ENCODE assay signal across 32 cellular contexts in genomic region chr2:62186534-62186933, GRCh38. TPM values are rescaled to one million over a fixed set of nuclear protein-coding genes. Genes with fewer than 3 reads are reported as not detected.
DNase-seq lines count a peak whose midpoint lies in the region; ATAC-seq, FAIRE-seq and TF ChIP-seq lines count a peak whose summit lies in the region.
"Had no signal": no experiment of that assay in that cellular context is flagged by ENCODE, and none has a peak within 500 bp of the region (broad histone marks: within the 10 kb centered on the region; RNA-seq: fewer than 3 reads in every experiment).

No MANE protein-coding gene starts in this region.

- H3K27me3 ChIP-seq in heart right ventricle: no peaks in the 10 kb centered on the region
- H3K27me3 ChIP-seq in neural cell (ENCODE audit: insufficient read depth, low read depth, low read length): no peaks in the 10 kb centered on the region
- H3K27me3 ChIP-seq: thyroid gland, vagina had no signal

- peak overlapping the region; percentile 44 for H3K4me2 ChIP-seq in neural cell (ENCODE audit: low read length)
- H3K4me2 ChIP-seq: A549, smooth muscle cell had no signal

- H3K79me2 ChIP-seq in neural cell (replicated peaks; ENCODE audit: insufficient read depth, low read length): no peaks in the 10 kb centered on the region

- H3K4me1 ChIP-seq in heart right ventricle: peaks cover 3 to 51% (median 21%) of the 10 kb centered on the region in 9 donors
- H3K4me1 ChIP-seq: A549, vagina had no signal

- H3K4me3 ChIP-seq in heart right ventricle: no peak overlapping the region
- peak overlapping the region; percentile 47 for H3K4me3 ChIP-seq in neural cell (ENCODE audit: low read length)
- H3K4me3 ChIP-seq: A549, GM23248, mucosa of descending colon, smooth muscle cell, thyroid gland, vagina had no signal

- H3K27ac ChIP-seq in heart right ventricle (peak overlapping the region in 9 of 10 donors; percentile 9 to 67 (median 39)), neural cell (ENCODE audit: low read length) (peak overlapping the region; percentile 71)
- H3K27ac ChIP-seq: A549, GM23248, thyroid gland, vagina had no signal

- peak; percentile 12 for DNase-seq in CD1c-positive myeloid dendritic cell (ENCODE audit: extremely low spot score)
- peak; percentile 54 for DNase-seq in NOMO-1 treated with DMSO at 0.1 percent for 48 hours (lab: John Stamatoyannopoulos, UW; ENCODE audit: unreplicated experiment)
- no peak for DNase-seq in heart right ventricle
- no peak for DNase-seq in HTR-8/SVneo (ENCODE audit: insufficient read length, low spot score)
- DNase-seq in NCI-H1417 (lab: John Stamatoyannopoulos, UW): no peak
- DNase-seq: activated CD4-positive, alpha-beta T cell treated with anti-CD3 and anti-CD28 coated beads, Interleukin-2, amount 50 U/mL, for 4 hours; activated CD4-positive, CD25-positive, alpha-beta regulatory T cell; activated CD8-positive, alpha-beta memory T cell treated with anti-CD3 and anti-CD28 coated beads, Interleukin-2, amount 10 ng/mL, durations not matched to agents 7 days and 5 days; activated naive CD4-positive, alpha-beta T cell; activated naive CD8-positive, alpha-beta T cell treated with anti-CD3 and anti-CD28 coated beads, Interleukin-2, amount 50 U/mL, for 24 hours; activated T-cell treated with anti-CD3 and anti-CD28 coated beads, Interleukin-2, amount 50 U/mL, for 48 hours; CD4-positive, alpha-beta memory T cell; erythroblast; glutamatergic neuron; GM23248; mucosa of descending colon; natural killer cell; NCI-H2029; NCI-H526; stimulated activated CD4-positive, alpha-beta T cell treated with anti-CD3 and anti-CD28 coated beads, Interleukin-2, amount 100 ng/mL, for 24 hours; stimulated activated CD8-positive, alpha-beta memory T cell treated with anti-CD3 and anti-CD28 coated beads, Interleukin-4, amount 100 ng/mL, for 48 hours; stimulated activated naive CD8-positive, alpha-beta T cell treated with anti-CD3 and anti-CD28 coated beads, Interleukin-15, amount 100 ng/mL, for 72 hours; T-helper 1 cell; thyroid gland had no signal

- no peaks in the 10 kb centered on the region for H3K9me2 ChIP-seq in neural cell (ENCODE audit: insufficient read depth, low read length)

- H3K9me3 ChIP-seq in heart right ventricle: no peaks in the 10 kb centered on the region
- no peaks in the 10 kb centered on the region for H3K9me3 ChIP-seq in neural cell (ENCODE audit: low read length)
- H3K9me3 ChIP-seq: A549, mucosa of descending colon, thyroid gland, vagina had no signal

- no peaks in the 10 kb centered on the region for H4K20me1 ChIP-seq in neural cell (ENCODE audit: insufficient read depth)

- H3K36me3 ChIP-seq in heart right ventricle (no peaks in the 10 kb centered on the region), neural cell (ENCODE audit: insufficient read depth, low read length) (no peaks in the 10 kb centered on the region)
- H3K36me3 ChIP-seq: thyroid gland, vagina had no signal

- ATAC-seq in heart right ventricle: peak in 6 of 8 donors; percentile 39 to 64 (median 52)
- ATAC-seq in HG02678 (IDR thresholded peaks at IDR 0.05; ENCODE audit: unreplicated experiment): no peak
- no peak for ATAC-seq in HG03469 (IDR thresholded peaks at IDR 0.05; ENCODE audit: unreplicated experiment)
- ATAC-seq: A549; activated CD8-positive, alpha-beta memory T cell treated with anti-CD3 and anti-CD28 coated beads, Interleukin-2, amount 10 ng/mL, durations not matched to agents 7 days and 5 days; activated naive CD8-positive, alpha-beta T cell treated with anti-CD3 and anti-CD28 coated beads, Interleukin-2, amount 50 U/mL, for 24 hours; mucosa of descending colon; natural killer cell; stimulated activated naive CD8-positive, alpha-beta T cell treated with anti-CD3 and anti-CD28 coated beads, Interleukin-15, amount 100 ng/mL, for 72 hours had no signal

- TF ChIP-seq CTCF in heart right ventricle (IDR thresholded peaks at IDR 0.05) (no peak), neural cell (IDR thresholded peaks at IDR 0.05; ENCODE audit: poor library complexity, severe bottlenecking) (no peak)

- H3K9ac ChIP-seq in neural cell (ENCODE audit: low read length): no peak overlapping the region
- H3K9ac ChIP-seq: GM23248 had no signal

- H2AFZ ChIP-seq in neural cell (ENCODE audit: low read depth, low read length): no peak overlapping the region
- H2AFZ ChIP-seq: GM23248 had no signal

- no peak for TF ChIP-seq EP300 in neural cell (conservative IDR thresholded peaks at IDR 0.05; ENCODE audit: poor library complexity, severe bottlenecking)

- FAIRE-seq in HTR-8/SVneo (lab: Jason Lieb, UNC): no peak
- FAIRE-seq: A549, astrocyte, keratinocyte had no signal

- intact Hi-C loops in heart right ventricle (cut with DNase I): no loop called here

- TF ChIP-seq RAD21 in neural cell (conservative IDR thresholded peaks at IDR 0.05): no peak

- H3F3A ChIP-seq in neural cell (ENCODE audit: insufficient read depth, low read length, poor library complexity, severe bottlenecking): peaks cover 4% of the 10 kb centered on the region

- 64 to 69% methylated on average over 2 of the region's 2 CpGs for WGBS in heart right ventricle, 2 donors

TF ChIP-seq in neural cell, 6 proteins besides CTCF, POLR2A, EP300 and RAD21:
- TF ChIP-seq SMC3 (conservative IDR thresholded peaks at IDR 0.05; ENCODE audit: poor library complexity) (no peak), TAF1 (IDR thresholded peaks at IDR 0.05; ENCODE audit: low read depth) (no peak), POLR2AphosphoS5 (IDR thresholded peaks at IDR 0.05) (no peak), REST (IDR thresholded peaks at IDR 0.05; ENCODE audit: borderline replicate concordance) (no peak), MXI1 (conservative IDR thresholded peaks at IDR 0.05; ENCODE audit: poor library complexity, severe bottlenecking) (no peak), EZH2 (IDR thresholded peaks at IDR 0.05; ENCODE audit: borderline replicate concordance, insufficient read depth, low read length, poor library complexity, severe bottlenecking) (no peak)

RNA-seq across cellular contexts. Expression of gene B3GNT2, which starts 9.4 kb away (rescaled TPM):
- 10 to 100 TPM; 11.8 to 33.5 (median 18.1) TPM for total RNA-seq in heart right ventricle
- polyA plus RNA-seq in heart right ventricle (10 to 100 TPM; 10.4 to 10.8 TPM), neural cell (4.2 and 5.8 TPM in 2 replicates)
- polyA minus RNA-seq in neural cell: 8.7 and 10.0 TPM in 2 replicates

Comparison
In these comparisons a context has a peak if more than half of its experiments do, and no peak if none do; other contexts are left out.
1. DNase-seq: peak in CD1c-positive myeloid dendritic cell (single experiment) and NOMO-1 treated with DMSO at 0.1 percent for 48 hours (single experiment); none in heart right ventricle (0 of 2), HTR-8/SVneo (single experiment) and NCI-H1417 (0 of 3).
2. ATAC-seq: peak in heart right ventricle (6 of 8); none in HG02678 (single experiment) and HG03469 (single experiment).